ENCODE assay signal across 8 cellular contexts in genomic region chr5:321726-322251, GRCh38. TPM values are rescaled to one million over a fixed set of nuclear protein-coding genes. Genes with fewer than 3 reads are reported as not detected.
DNase-seq lines count a peak whose midpoint lies in the region; ATAC-seq and TF ChIP-seq lines count a peak whose summit lies in the region.

No MANE protein-coding gene starts in this region.

- H3K4me2 ChIP-seq in PC-9: no peak overlapping the region

- H3K9me3 Mint-ChIP-seq in stimulated activated naive CD8-positive, alpha-beta T cell treated with anti-CD3 and anti-CD28 coated beads, Interleukin-15, amount 100 ng/mL, for 72 hours: no peaks in the 10 kb centered on the region

- intact Hi-C loops in left ventricle myocardium superior (cut with micrococcal nuclease): no loop called here
- intact Hi-C loops in PC-9 (cut with micrococcal nuclease; ENCODE audit: unreplicated experiment): no loop called here

- TF ChIP-seq CTCF in cardiac muscle cell (IDR thresholded peaks at IDR 0.05; ENCODE audit: low read depth, low read length): no peak
- TF ChIP-seq CTCF in epithelial cell of proximal tubule (conservative IDR thresholded peaks at IDR 0.05; ENCODE audit: low read depth, low read length): no peak
- TF ChIP-seq CTCF in PC-9 (conservative IDR thresholded peaks at IDR 0.05): no peak

- H3K4me1 ChIP-seq in cardiac muscle cell (ENCODE audit: low read depth) (no peaks in the 10 kb centered on the region), PC-9 (replicated peaks; ENCODE audit: insufficient read depth) (no peaks in the 10 kb centered on the region), SJCRH30 (no peaks in the 10 kb centered on the region)

- DNase-seq in cardiac muscle cell (ENCODE audit: low read depth in 1 of 2, low spot score in 1 of 2) (no peak), left ventricle myocardium superior (no peak), epithelial cell of proximal tubule (ENCODE audit: low read depth) (no peak), PC-9 (no peak), SJCRH30 (no peak)
- no peak for DNase-seq in stimulated activated naive CD8-positive, alpha-beta T cell treated with anti-CD3 and anti-CD28 coated beads, Interleukin-15, amount 100 ng/mL, for 72 hours

- H4K20me1 ChIP-seq in PC-9 (ENCODE audit: insufficient read depth): peaks cover 26% of the 10 kb centered on the region

- H3K36me3 ChIP-seq in cardiac muscle cell (no peaks in the 10 kb centered on the region), PC-9 (ENCODE audit: low read depth) (no peaks in the 10 kb centered on the region), SJCRH30 (no peaks in the 10 kb centered on the region)

- peaks cover 30% of the 10 kb centered on the region; the same call in 1 of the 2 replicates for H3F3A ChIP-seq in PC-9 (ENCODE audit: insufficient read depth, low read depth)

- H3K27ac Mint-ChIP-seq in stimulated activated naive CD8-positive, alpha-beta T cell treated with anti-CD3 and anti-CD28 coated beads, Interleukin-15, amount 100 ng/mL, for 72 hours: peak overlapping the region in 1 of 2 donors; percentile 25

- POLR2A ChIA-PET in PC-9 (lab: Charles Lee; ENCODE audit: unreplicated experiment): no interaction called here

- CTCF ChIA-PET in PC-9 (lab: Charles Lee): interaction anchor here (1.2 to 1.4 kb wide), 2 partner anchors 15 to 16 kb away, joined by 3 to 6 read pairs; no protein-coding TSS in a partner anchor

- no peaks in the 10 kb centered on the region for H3K9me2 ChIP-seq in PC-9 (ENCODE audit: insufficient read depth)

- H3K4me1 Mint-ChIP-seq in stimulated activated naive CD8-positive, alpha-beta T cell treated with anti-CD3 and anti-CD28 coated beads, Interleukin-15, amount 100 ng/mL, for 72 hours: peaks cover 48% of the 10 kb centered on the region

- ATAC-seq in left ventricle myocardium superior (no peak), HG03439 (IDR thresholded peaks at IDR 0.05; ENCODE audit: unreplicated experiment) (peak; percentile 7), HG03469 (IDR thresholded peaks at IDR 0.05; ENCODE audit: unreplicated experiment) (no peak)
- peak; percentile 19 for ATAC-seq in stimulated activated naive CD8-positive, alpha-beta T cell treated with anti-CD3 and anti-CD28 coated beads, Interleukin-15, amount 100 ng/mL, for 72 hours

- peaks cover 34% of the 10 kb centered on the region for H3K27me3 Mint-ChIP-seq in stimulated activated naive CD8-positive, alpha-beta T cell treated with anti-CD3 and anti-CD28 coated beads, Interleukin-15, amount 100 ng/mL, for 72 hours

- H2AFZ ChIP-seq in PC-9: no peak overlapping the region

- H3K27ac ChIP-seq in cardiac muscle cell (no peak overlapping the region), PC-9 (no peak overlapping the region), SJCRH30 (no peak overlapping the region)

- peak overlapping the region; percentile 56 to 82 for H3K4me3 Mint-ChIP-seq in stimulated activated naive CD8-positive, alpha-beta T cell treated with anti-CD3 and anti-CD28 coated beads, Interleukin-15, amount 100 ng/mL, for 72 hours

- H3K27me3 ChIP-seq in cardiac muscle cell: peaks cover 65% of the 10 kb centered on the region
- H3K27me3 ChIP-seq in PC-9 (ENCODE audit: insufficient read depth, low read depth): no peaks in the 10 kb centered on the region
- no peaks in the 10 kb centered on the region for H3K27me3 ChIP-seq in SJCRH30

- BruUV-seq in PC-9 (replicated peaks; lab: Mats Ljungman, UMichigan): no TSS peak

- H3K4me3 ChIP-seq in cardiac muscle cell: peak overlapping the region; percentile 34
- H3K4me3 ChIP-seq in epithelial cell of proximal tubule (ENCODE audit: low read depth, low read length): peak overlapping the region; percentile 37
- H3K4me3 ChIP-seq in PC-9: no peak overlapping the region
- no peak overlapping the region for H3K4me3 ChIP-seq in SJCRH30

- H3K79me2 ChIP-seq in PC-9 (ENCODE audit: low read depth): no peaks in the 10 kb centered on the region

- H3K9me3 ChIP-seq in cardiac muscle cell (ENCODE audit: low read depth): no peaks in the 10 kb centered on the region
- no peaks in the 10 kb centered on the region for H3K9me3 ChIP-seq in PC-9 (ENCODE audit: insufficient read depth, low read depth)
- no peaks in the 10 kb centered on the region for H3K9me3 ChIP-seq in SJCRH30 (replicated peaks)

RNA-seq across cellular contexts. Expression of gene AHRR, which starts 0.3 kb away (rescaled TPM):
- total RNA-seq in cardiac muscle cell (1.2 and 1.4 TPM in 2 replicates), left ventricle myocardium superior (2.1 TPM), epithelial cell of proximal tubule (0.29 and 0.65 TPM in 2 replicates), PC-9 (2021) (7.2 and 13.6 TPM in 2 replicates)
- polyA plus RNA-seq in cardiac muscle cell: 0.34 and 0.99 TPM in 2 replicates
- total RNA-seq in SJCRH30 (2014; rRNA removed; shearing (Covaris generic)): 0.15 and 0.20 TPM in 2 replicates

RNA-seq across cellular contexts. Expression of gene PDCD6, which starts 50.3 kb away (rescaled TPM):
- total RNA-seq in cardiac muscle cell (69.6 and 101 TPM in 2 replicates), left ventricle myocardium superior (33.3 TPM), epithelial cell of proximal tubule (98.0 and 108 TPM in 2 replicates), PC-9 (2021) (314 and 334 TPM in 2 replicates)
- 115 and 145 TPM in 2 replicates for polyA plus RNA-seq in cardiac muscle cell
- 40.1 and 43.8 TPM in 2 replicates for total RNA-seq in SJCRH30 (2014; rRNA removed; shearing (Covaris generic))

Comparison
In these comparisons a context has a peak if more than half of its experiments do, and no peak if none do; other contexts are left out.
1. H3K4me3 ChIP-seq: peak in cardiac muscle cell (single experiment) and epithelial cell of proximal tubule (single experiment); none in PC-9 (single experiment) and SJCRH30 (single experiment).
2. ATAC-seq: peak in HG03439 (single experiment) and stimulated activated naive CD8-positive, alpha-beta T cell treated with anti-CD3 and anti-CD28 coated beads, Interleukin-15, amount 100 ng/mL, for 72 hours (single experiment); none in left ventricle myocardium superior (single experiment) and HG03469 (single experiment).